In the genomic region with DNA sequence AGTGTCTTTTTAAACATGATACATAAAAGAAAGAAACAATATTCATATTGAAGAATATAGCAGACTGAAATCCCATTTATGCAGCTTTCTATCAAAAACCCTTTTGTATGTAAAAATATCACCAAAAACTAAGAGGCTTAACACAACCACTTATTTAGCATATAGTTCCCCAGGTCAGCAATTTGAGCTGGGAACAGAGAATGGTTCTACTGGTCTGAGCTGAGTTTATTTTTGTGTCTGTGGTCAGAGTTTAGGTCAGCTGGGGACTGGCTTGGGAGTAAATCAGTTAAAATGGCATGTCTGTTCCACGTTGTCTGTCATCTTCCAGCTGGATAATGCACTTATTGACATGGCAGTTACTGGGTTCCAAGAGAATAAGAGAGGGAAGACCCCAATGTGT, we compare ENCODE assay signal across 16 cellular contexts.
"Had no signal": no experiment of that assay in that cellular context is flagged by ENCODE, and none has a peak within 500 bp of the region (broad histone marks: within the 10 kb centered on the region; RNA-seq: fewer than 3 reads in every experiment).

No MANE protein-coding gene starts in this region.

- H3K27ac ChIP-seq: HL-60, RWPE1 had no signal

- DNase-seq: NCI-H1092, NCI-H1105 treated with DMSO at 0.1 percent for 48 hours, NCI-H1417 treated with DMSO at 0.1 percent for 48 hours, NCI-H146, NCI-H1694 treated with DMSO at 0.1 percent for 48 hours, NCI-H1930, NCI-H2081, NCI-H2107, NCI-H2227 treated with DMSO at 0.1 percent for 48 hours, NCI-H524, NCI-H526 treated with DMSO at 0.1 percent for 48 hours, NCI-H748 treated with DMSO at 0.1 percent for 48 hours, SHP77 had no signal

- H3K4me3 ChIP-seq: K562 had no signal
